Comparison of ENCODE assay signal across 12 cellular contexts in the genomic region with DNA sequence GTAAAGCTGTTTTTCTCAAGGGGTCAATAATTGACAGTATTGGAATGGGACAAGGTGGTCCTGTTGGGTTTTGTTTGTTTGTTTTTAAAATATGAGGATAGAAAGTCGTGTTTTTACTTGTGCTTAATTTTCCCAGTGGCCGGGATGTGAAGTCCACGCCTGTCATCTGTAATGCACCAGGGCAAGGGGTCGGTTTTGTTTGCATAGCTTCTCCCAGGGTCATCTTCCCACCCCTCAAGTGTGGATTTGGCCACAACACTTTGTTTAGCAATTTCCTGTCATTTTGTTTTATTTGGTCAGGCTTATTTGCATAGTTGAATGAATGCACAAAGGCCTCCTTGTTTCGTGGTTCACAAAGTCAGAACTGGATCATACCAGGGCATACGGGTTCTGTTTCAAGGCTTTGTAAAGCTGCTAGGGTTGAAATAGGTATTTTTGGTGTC. TPM values are rescaled to one million over a fixed set of nuclear protein-coding genes. Genes with fewer than 3 reads are reported as not detected.
A peak's percentile ranks its signal among the peaks of the same experiment; 100 is the strongest.
DNase-seq lines count a peak whose midpoint lies in the region; ATAC-seq and TF ChIP-seq lines count a peak whose summit lies in the region.
"Had no signal": no experiment of that assay in that cellular context is flagged by ENCODE, and none has a peak within 500 bp of the region (broad histone marks: within the 10 kb centered on the region; RNA-seq: fewer than 3 reads in every experiment).

No MANE protein-coding gene starts in this region.

- H3K9ac ChIP-seq in PC-3 (ENCODE audit: low read length): peak overlapping the region; percentile 66

- no peak overlapping the region for H3K4me3 Mint-ChIP-seq in activated CD4-positive, alpha-beta memory T cell treated with anti-CD3 and anti-CD28 coated beads for 36 hours

- no peak overlapping the region for H2AFZ ChIP-seq in PC-3 (ENCODE audit: low read length)

- TF ChIP-seq CTCF in PC-3 (conservative IDR thresholded peaks at IDR 0.05; ENCODE audit: low read depth, low read length): no peak
- TF ChIP-seq CTCF in fibroblast of pulmonary artery (IDR thresholded peaks at IDR 0.05; ENCODE audit: low read length, missing control alignments): no peak
- no peak for TF ChIP-seq CTCF in BE2C (IDR thresholded peaks at IDR 0.05; ENCODE audit: low read depth, low read length)
- TF ChIP-seq CTCF in GM10266 (IDR thresholded peaks at IDR 0.05; ENCODE audit: control insufficient read depth, insufficient read depth, low read depth, missing control alignments): no peak

- no peaks in the 10 kb centered on the region for H3K9me3 ChIP-seq in PC-3 (ENCODE audit: low read length)
- no peaks in the 10 kb centered on the region for H3K9me3 ChIP-seq in BE2C
- H3K9me3 ChIP-seq: uterus had no signal

- H3F3A ChIP-seq in PC-3 (ENCODE audit: low read length, unreplicated experiment): peaks cover 3% of the 10 kb centered on the region

- DNase-seq in PC-3: peak; percentile 66
- DNase-seq in fibroblast of pulmonary artery (ENCODE audit: low read depth): peak; percentile 78
- DNase-seq in putamen (ENCODE audit: low spot score): peak; percentile 89
- no peak for DNase-seq in activated CD4-positive, alpha-beta memory T cell treated with anti-CD3 and anti-CD28 coated beads for 36 hours
- DNase-seq in BE2C: no peak
- DNase-seq in GM10266 (ENCODE audit: extremely low spot score): no peak
- DNase-seq: activated CD4-positive, alpha-beta T cell treated with anti-CD3 and anti-CD28 coated beads, Interleukin-2, amount 50 U/mL, for 48 hours; DMS79 treated with DMSO at 0.1 percent for 48 hours; NCI-H2107 had no signal

- H4K20me1 ChIP-seq in PC-3 (ENCODE audit: low read length): no peaks in the 10 kb centered on the region

- H3K9me2 ChIP-seq in PC-3 (replicated peaks; ENCODE audit: low read length): no peaks in the 10 kb centered on the region

- no TSS peak for BruUV-seq in PC-3 (replicated peaks; lab: Mats Ljungman, UMichigan)

- no peaks in the 10 kb centered on the region for H3K27me3 Mint-ChIP-seq in activated CD4-positive, alpha-beta memory T cell treated with anti-CD3 and anti-CD28 coated beads for 36 hours

- ATAC-seq in GM18909 (IDR thresholded peaks at IDR 0.05; ENCODE audit: poor library complexity, unreplicated experiment) (peak; percentile 29), PC-3 (peak; percentile 81)

- peaks cover 70% of the 10 kb centered on the region for H3K4me1 Mint-ChIP-seq in activated CD4-positive, alpha-beta memory T cell treated with anti-CD3 and anti-CD28 coated beads for 36 hours (ENCODE audit: low read depth)

- CTCF ChIA-PET in PC-3 (lab: Charles Lee): no interaction called here
- CTCF ChIA-PET in activated CD4-positive, alpha-beta memory T cell treated with anti-CD3 and anti-CD28 coated beads for 36 hours (lab: Charles Lee): interaction anchor here (1.4 to 2.9 kb wide), 2 partner anchors 15 to 28 kb away, joined by 3 to 16 read pairs; no protein-coding TSS in a partner anchor

- no peaks in the 10 kb centered on the region for H3K9me3 Mint-ChIP-seq in activated CD4-positive, alpha-beta memory T cell treated with anti-CD3 and anti-CD28 coated beads for 36 hours

- H3K27ac ChIP-seq in PC-3 (ENCODE audit: low read length): peak overlapping the region; percentile 87
- H3K27ac ChIP-seq: uterus had no signal

- H3K79me2 ChIP-seq in PC-3 (ENCODE audit: low read length): peaks cover 86% of the 10 kb centered on the region

- peaks cover 3% of the 10 kb centered on the region for H3K36me3 Mint-ChIP-seq in activated CD4-positive, alpha-beta memory T cell treated with anti-CD3 and anti-CD28 coated beads for 36 hours

- H3K4me1 ChIP-seq in PC-3 (ENCODE audit: insufficient read depth, low read length) (peaks cover 42% of the 10 kb centered on the region), BE2C (0 out of 2 replicates have a peak, but pooled peaks cover 4% of the 10 kb centered on the region)

- POLR2A ChIA-PET in PC-3 (lab: Charles Lee; ENCODE audit: unreplicated experiment): no interaction called here
- POLR2A ChIA-PET in activated CD4-positive, alpha-beta memory T cell treated with anti-CD3 and anti-CD28 coated beads for 36 hours (lab: Charles Lee): interaction anchor here (0.6 kb wide), 1 partner anchor 28 kb away, joined by 3 read pairs; no protein-coding TSS in a partner anchor

- no peak overlapping the region for H3K27ac Mint-ChIP-seq in activated CD4-positive, alpha-beta memory T cell treated with anti-CD3 and anti-CD28 coated beads for 36 hours

- intact Hi-C loops in PC-3 (cut with micrococcal nuclease): loop anchor here (2.0 kb wide), 1 partner anchor 29 kb away; no protein-coding TSS in a partner anchor
- intact Hi-C loops in activated CD4-positive, alpha-beta memory T cell treated with anti-CD3 and anti-CD28 coated beads for 36 hours (cut with micrococcal nuclease): no loop called here

- peak overlapping the region; percentile 20; the same call in 1 of the 2 replicates for H3K4me2 ChIP-seq in PC-3 (ENCODE audit: low read length)

- no peaks in the 10 kb centered on the region for H3K36me3 ChIP-seq in PC-3 (ENCODE audit: low read depth, low read length)
- no peaks in the 10 kb centered on the region for H3K36me3 ChIP-seq in BE2C
- H3K36me3 ChIP-seq: uterus had no signal

- no peaks in the 10 kb centered on the region for H3K27me3 ChIP-seq in PC-3 (ENCODE audit: low read length)
- no peaks in the 10 kb centered on the region for H3K27me3 ChIP-seq in BE2C
- H3K27me3 ChIP-seq: uterus had no signal

- H3K4me3 ChIP-seq in PC-3 (ENCODE audit: low read length) (no peak overlapping the region), fibroblast of pulmonary artery (replicated peaks; ENCODE audit: low read depth, low read length) (no peak overlapping the region), BE2C (ENCODE audit: low read depth, low read length) (no peak overlapping the region)
- H3K4me3 ChIP-seq: skin epidermis, uterus had no signal

RNA-seq across cellular contexts. Expression of gene SYNJ2, which starts 29.8 kb away (rescaled TPM):
- 21.5 and 24.9 TPM in 2 replicates for total RNA-seq in PC-3 (2014; rRNA removed)
- 10 to 100 TPM; 32.2 to 32.3 TPM for total RNA-seq in activated CD4-positive, alpha-beta memory T cell treated with anti-CD3 and anti-CD28 coated beads for 36 hours
- 9.9 TPM for polyA plus RNA-seq in BE2C (2012; ENCODE audit: insufficient read depth, insufficient read length, low read depth)

Comparison
In these comparisons a context has a peak if more than half of its experiments do, and no peak if none do; other contexts are left out.
1. DNase-seq: peak in PC-3 (single experiment), fibroblast of pulmonary artery (single experiment) and putamen (single experiment); none in activated CD4-positive, alpha-beta memory T cell treated with anti-CD3 and anti-CD28 coated beads for 36 hours (single experiment), BE2C (single experiment) and GM10266 (single experiment).